ENCODE assay signal across 21 cellular contexts in the genomic region with DNA sequence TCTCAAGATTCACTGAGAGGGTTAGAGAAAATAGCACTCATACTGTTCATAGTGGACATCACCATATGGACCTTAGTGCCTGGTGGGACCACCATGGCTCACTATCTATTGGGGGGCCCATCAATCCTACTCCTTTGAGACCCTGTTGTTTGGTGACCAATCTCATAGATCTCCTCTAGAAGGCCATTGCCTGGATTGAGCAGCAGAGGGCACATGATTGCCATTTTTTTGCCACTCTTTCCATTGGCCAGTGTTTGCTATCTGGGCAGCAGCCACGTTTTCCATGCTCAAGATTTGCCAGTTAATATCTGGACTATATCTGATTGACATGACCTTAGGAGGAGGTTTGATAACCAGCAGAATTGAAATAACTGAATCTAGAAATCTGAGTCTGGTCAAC.
DNase-seq lines count a peak whose midpoint lies in the region; ATAC-seq, FAIRE-seq and TF ChIP-seq lines count a peak whose summit lies in the region.
"Had no signal": no experiment of that assay in that cellular context is flagged by ENCODE, and none has a peak within 500 bp of the region (broad histone marks: within the 10 kb centered on the region; RNA-seq: fewer than 3 reads in every experiment).

No MANE protein-coding gene starts in this region.

- H3K4me1 Mint-ChIP-seq in nephron progenitor cell, result no peaks in the 10 kb centered on the region
- H3K4me1 Mint-ChIP-seq: stimulated activated memory B cell treated with anti-CD40 and anti-IgM and Interleukin-4, amounts not matched to agents 10 μg/mL and 1 μg/mL and 100 μg/mL, for 72 hours had no signal

- ATAC-seq in K562 (no peak), HepG2 (peak; percentile 63; the same call in 2 of the 3 replicates)
- ATAC-seq: activated CD4-positive, CD25-positive, alpha-beta regulatory T cell treated with anti-CD3 and anti-CD28 coated beads, Interleukin-2, amount 50 U/mL, for 24 hours; left colon; stimulated activated memory B cell treated with anti-CD40 and anti-IgM and Interleukin-4, amounts not matched to agents 10 μg/mL and 1 μg/mL and 100 μg/mL, for 72 hours had no signal

- 0% methylated on average over 1 of the region's 1 CpG for WGBS in K562 (ENCODE audit: insufficient coverage, low coverage, missing lambda C conversion rate)
- 0% methylated on average over 1 of the region's 1 CpG for WGBS in HepG2 (ENCODE audit: low lambda C conversion rate)

- H3K27ac ChIP-seq in K562 (ENCODE audit: extremely low read depth, low read depth, low read length) (no peak overlapping the region), HepG2 (ENCODE audit: extremely low read length, insufficient read depth, low read length) (no peak overlapping the region), right atrium auricular region (no peak overlapping the region)
- H3K27ac ChIP-seq: coronary artery, ovary, tibial nerve had no signal

- intact Hi-C loops in K562 (cut with micrococcal nuclease) (no loop called here), HepG2 (cut with micrococcal nuclease; ENCODE audit: unreplicated experiment) (loop anchor here (1.0 kb wide), 1 partner anchor 295 kb away; no protein-coding TSS in a partner anchor)

- no peaks in the 10 kb centered on the region for H3K36me3 ChIP-seq in GM06990 (ENCODE audit: control insufficient read depth, insufficient read depth, low read length)
- H3K36me3 ChIP-seq in K562 (ENCODE audit: control insufficient read depth, insufficient read depth, low read length), result no peaks in the 10 kb centered on the region
- no peaks in the 10 kb centered on the region for H3K36me3 ChIP-seq in HepG2 (replicated peaks in 1 of 2; ENCODE audit: control insufficient read depth in 1 of 2, insufficient read depth in 2 of 2, low read length in 2 of 2)
- H3K36me3 ChIP-seq in right atrium auricular region, result no peaks in the 10 kb centered on the region
- H3K36me3 ChIP-seq: ovary had no signal

- H3K9me3 ChIP-seq in K562 (replicated peaks; ENCODE audit: control insufficient read depth, insufficient read depth, low read depth, low read length) (no peaks in the 10 kb centered on the region), HepG2 (ENCODE audit: low read length) (no peaks in the 10 kb centered on the region), right atrium auricular region (peaks cover 0 to 14% of the 10 kb centered on the region in 2 donors)

- no peak overlapping the region for H3K27ac Mint-ChIP-seq in nephron progenitor cell
- H3K27ac Mint-ChIP-seq: CD4-positive, alpha-beta T cell; stimulated activated memory B cell treated with anti-CD40 and anti-IgM and Interleukin-4, amounts not matched to agents 10 μg/mL and 1 μg/mL and 100 μg/mL, for 72 hours had no signal

- DNase-seq in GM06990 (ENCODE audit: extremely low read depth, insufficient read length), result no peak
- no peak for DNase-seq in K562 (ENCODE audit: extremely low read depth in 1 of 4, low spot score in 3 of 4)
- DNase-seq in HepG2 (ENCODE audit: low spot score), result peak; percentile 6
- no peak for DNase-seq in right atrium auricular region (ENCODE audit: low spot score)
- DNase-seq in NCI-H526 treated with DMSO at 0.1 percent for 48 hours (lab: John Stamatoyannopoulos, UW), result no peak
- DNase-seq in nephron progenitor cell, result no peak
- DNase-seq: activated gamma-delta T cell treated with Interleukin-2 at 50 U/mL for 16 hours; CD4-positive, alpha-beta T cell; hypothalamus; Kasumi-1; left colon; NCI-H1930; NCI-H526; ovary had no signal

- TF ChIP-seq CTCF in GM06990 (IDR thresholded peaks at IDR 0.05; ENCODE audit: insufficient read depth, low read length, poor library complexity, severe bottlenecking), result peak; percentile 3
- TF ChIP-seq CTCF in LNCAP (IDR thresholded peaks at IDR 0.05), result peak; percentile 39; the same call in 1 of the 2 replicates
- TF ChIP-seq CTCF in K562 (IDR thresholded peaks at IDR 0.05 in 2 of 3, conservative IDR thresholded peaks at IDR 0.05 in 1 of 3; ENCODE audit: insufficient read depth in 2 of 3, low read depth in 1 of 3, low read length in 3 of 3), result 0 out of 6 replicates have a peak, but pooled peaks of 2 of the 3 experiments have one; percentile 4 to 14
- TF ChIP-seq CTCF in HepG2 (CRISPR knock-in tag; IDR thresholded peaks at IDR 0.05), result peak; percentile 40
- no peak for TF ChIP-seq CTCF in right atrium auricular region (IDR thresholded peaks at IDR 0.05)
- TF ChIP-seq CTCF in nephron progenitor cell (IDR thresholded peaks at IDR 0.05), result no peak

- H3K4me2 ChIP-seq in K562 (ENCODE audit: insufficient read depth, low read length) (no peak overlapping the region), HepG2 (ENCODE audit: low read depth, low read length) (no peak overlapping the region)

- no peaks in the 10 kb centered on the region for H3K36me3 Mint-ChIP-seq in nephron progenitor cell (ENCODE audit: low read depth)

- H3K9me1 ChIP-seq in K562 (ENCODE audit: control insufficient read depth, insufficient read depth, low read length), result no peaks in the 10 kb centered on the region

- H3K4me3 ChIP-seq in GM06990 (replicated peaks; ENCODE audit: low read depth, low read length) (no peak overlapping the region), K562 (no peak overlapping the region), HepG2 (replicated peaks in 1 of 3; ENCODE audit: insufficient read depth in 1 of 3, low read depth in 2 of 3, low read length in 3 of 3) (no peak overlapping the region), right atrium auricular region (no peak overlapping the region)
- H3K4me3 ChIP-seq: coronary artery, ovary, tibial nerve had no signal

- H4K20me1 ChIP-seq in K562 (replicated peaks; ENCODE audit: control insufficient read depth, insufficient read depth, low read length), result no peaks in the 10 kb centered on the region
- no peaks in the 10 kb centered on the region for H4K20me1 ChIP-seq in HepG2 (ENCODE audit: insufficient read depth, low read length)

- H3K27me3 ChIP-seq in GM06990 (replicated peaks; ENCODE audit: control insufficient read depth, insufficient read depth, low read length) (no peaks in the 10 kb centered on the region), K562 (ENCODE audit: control insufficient read depth in 2 of 2, insufficient read depth in 2 of 2, low read length in 2 of 2) (no peaks in the 10 kb centered on the region), HepG2 (ENCODE audit: control insufficient read depth in 1 of 2, insufficient read depth in 2 of 2, low read length in 2 of 2) (no peaks in the 10 kb centered on the region), right atrium auricular region (no peaks in the 10 kb centered on the region)
- H3K27me3 ChIP-seq: ovary, tibial nerve had no signal

- TF ChIP-seq RAD21 in K562 (CRISPR knock-in tag; conservative IDR thresholded peaks at IDR 0.05 in 1 of 2, IDR thresholded peaks at IDR 0.05 in 1 of 2) (no peak), HepG2 (CRISPR knock-in tag; IDR thresholded peaks at IDR 0.05) (no peak)

- H3K4me1 ChIP-seq in K562 (replicated peaks in 1 of 2; ENCODE audit: control insufficient read depth in 2 of 2, insufficient read depth in 2 of 2, low read length in 2 of 2) (no peaks in the 10 kb centered on the region), HepG2 (ENCODE audit: insufficient read depth, low read length) (no peaks in the 10 kb centered on the region), right atrium auricular region (no peaks in the 10 kb centered on the region)
- H3K4me1 ChIP-seq: tibial nerve had no signal

- in situ Hi-C loops in K562 (cut with MboI), result no loop called here
- in situ Hi-C loops in HepG2 (cut with HindIII; ENCODE audit: extremely low pct_ligation_motif_present, low pct_unique_long_range_greater_than_20kb), result no loop called here

- no peak for TF ChIP-seq EP300 in K562 (IDR thresholded peaks at IDR 0.05; ENCODE audit: low read length)
- no peak for TF ChIP-seq EP300 in HepG2 (IDR thresholded peaks at IDR 0.05; ENCODE audit: low read depth in 2 of 2, low read length in 2 of 2)
- no peak for TF ChIP-seq EP300 in HepG2 (CRISPR knock-in tag; IDR thresholded peaks at IDR 0.05; ENCODE audit: borderline replicate concordance)

- FAIRE-seq in K562 (lab: Jason Lieb, UNC) (no peak), HepG2 (lab: Jason Lieb, UNC) (no peak)
- FAIRE-seq: astrocyte, GM12892 had no signal

- H3K9ac ChIP-seq in K562 (ENCODE audit: insufficient read depth in 1 of 2, low read depth in 2 of 2, low read length in 2 of 2) (no peak overlapping the region), HepG2 (ENCODE audit: insufficient read depth, low read depth, low read length) (no peak overlapping the region)

- H2AFZ ChIP-seq in K562 (ENCODE audit: low read depth, low read length) (no peak overlapping the region), HepG2 (ENCODE audit: low read length) (no peak overlapping the region)

- BruUV-seq in K562 (replicated peaks; lab: Mats Ljungman, UMichigan), result no TSS peak
- BruUV-seq in HepG2 (replicated peaks; lab: Mats Ljungman, UMichigan), result no TSS peak

- CTCF ChIA-PET in K562 (lab: Yijun Ruan, JAX; ENCODE audit: low intra/inter-chr PET ratio), result no interaction called here
- CTCF ChIA-PET in HepG2 (lab: Yijun Ruan, JAX; ENCODE audit: low intra/inter-chr PET ratio, low total read pairs), result no interaction called here

- TF ChIP-seq POLR2A in K562 (conservative IDR thresholded peaks at IDR 0.05) (no peak), HepG2 (IDR thresholded peaks at IDR 0.05; ENCODE audit: insufficient read depth in 1 of 2, low read depth in 2 of 2, low read length in 2 of 2) (no peak)

- H3K9me3 Mint-ChIP-seq in nephron progenitor cell, result peaks cover 23% of the 10 kb centered on the region

- POLR2A ChIA-PET in K562 (lab: Yijun Ruan, JAX), result no interaction called here
- POLR2A ChIA-PET in HepG2 (lab: Yijun Ruan, JAX), result no interaction called here

- no peak overlapping the region for H3K4me3 Mint-ChIP-seq in nephron progenitor cell
- H3K4me3 Mint-ChIP-seq: CD4-positive, alpha-beta T cell; stimulated activated memory B cell treated with anti-CD40 and anti-IgM and Interleukin-4, amounts not matched to agents 10 μg/mL and 1 μg/mL and 100 μg/mL, for 72 hours had no signal

- H3K79me2 ChIP-seq in K562 (ENCODE audit: control insufficient read depth, insufficient read depth, low read length), result no peaks in the 10 kb centered on the region
- no peaks in the 10 kb centered on the region for H3K79me2 ChIP-seq in HepG2 (ENCODE audit: insufficient read depth, low read length)

- H3K27me3 Mint-ChIP-seq in nephron progenitor cell (ENCODE audit: low read depth, poor library complexity), result no peaks in the 10 kb centered on the region
- H3K27me3 Mint-ChIP-seq: CD4-positive, alpha-beta T cell; stimulated activated memory B cell treated with anti-CD40 and anti-IgM and Interleukin-4, amounts not matched to agents 10 μg/mL and 1 μg/mL and 100 μg/mL, for 72 hours had no signal

TF ChIP-seq in K562, 482 proteins besides CTCF, POLR2A, EP300 and RAD21 (continues in another document):
- TF ChIP-seq ZNF707 (CRISPR knock-in tag; conservative IDR thresholded peaks at IDR 0.05) (no peak), CSDE1 (IDR thresholded peaks at IDR 0.05) (no peak), PCBP1 (IDR thresholded peaks at IDR 0.05; ENCODE audit: low read depth, low read length, poor library complexity, severe bottlenecking) (no peak), E2F3 (CRISPR knock-in tag; IDR thresholded peaks at IDR 0.05) (no peak)

TF ChIP-seq in HepG2, 621 proteins besides CTCF, POLR2A, EP300 and RAD21 (continues in another document):
- TF ChIP-seq STAG1 (CRISPR knock-in tag; IDR thresholded peaks at IDR 0.05), result peak; percentile 60

Comparison
In these comparisons a context has a peak if more than half of its experiments do, and no peak if none do; other contexts are left out.
1. CTCF ChIP-seq: peak in GM06990 (single experiment), LNCAP (single experiment), K562 (2 of 3) and HepG2 (single experiment); none in right atrium auricular region (0 of 2) and nephron progenitor cell (single experiment).